27 cellular contexts compared by ENCODE assay signal in the genomic region with DNA sequence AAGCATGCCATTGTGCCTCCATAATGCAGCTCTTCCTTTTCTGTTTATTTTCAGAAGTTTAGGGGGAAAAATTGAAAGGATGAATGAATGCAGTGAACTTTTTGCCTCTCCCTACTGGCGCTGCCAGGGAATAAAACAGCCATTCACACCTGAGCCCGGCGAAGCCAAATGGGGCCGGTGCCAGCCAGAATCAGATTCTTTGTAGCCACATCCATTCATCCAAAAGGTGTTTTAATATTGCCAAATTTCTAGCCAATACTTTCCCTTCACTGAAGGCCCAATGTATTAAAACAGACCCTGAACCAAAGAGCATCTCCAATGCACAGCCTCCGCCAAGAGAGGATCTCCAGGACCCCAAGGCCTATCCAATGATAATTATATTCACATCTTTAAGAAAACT. TPM values are rescaled to one million over a fixed set of nuclear protein-coding genes. Genes with fewer than 3 reads are reported as not detected.
"Had no signal": no experiment of that assay in that cellular context is flagged by ENCODE, and none has a peak within 500 bp of the region (broad histone marks: within the 10 kb centered on the region; RNA-seq: fewer than 3 reads in every experiment).

No MANE protein-coding gene starts in this region.

- H3K27me3 ChIP-seq: ascending aorta, brain microvascular endothelial cell, vagina had no signal

- H3K36me3 Mint-ChIP-seq: activated naive CD4-positive, alpha-beta T cell treated with anti-CD3 and anti-CD28 coated beads, Interleukin-2, amount 50 U/mL, for 24 hours; mesothelial cell of epicardium; natural killer cell treated with Interleukin-12 subunit alpha and Interleukin-12 subunit beta and Interleukin-15 and Interleukin-18, amount 100 ng/mL, for 72 hours; stimulated activated effector memory CD8-positive, alpha-beta T cell treated with anti-CD3 and anti-CD28 coated beads, Interleukin-12 subunit alpha, Interleukin-12 subunit beta, amount 100 ng/mL, for 72 hours had no signal

- H3K9me3 Mint-ChIP-seq: activated naive CD4-positive, alpha-beta T cell treated with anti-CD3 and anti-CD28 coated beads, Interleukin-2, amount 50 U/mL, for 24 hours; activated T-helper 1 cell treated with anti-CD3 and anti-CD28 coated beads, Interleukin-12 subunit alpha, Interleukin-12 subunit beta, Interleukin-2, Interleukin-4 antibody, amounts not matched to agents 30 ng/mL and 10 ng/mL and 1 ng/mL, durations not matched to agents 14 hours and 24 hours and 36 hours; effector memory CD8-positive, alpha-beta T cell; mesothelial cell of epicardium; natural killer cell treated with Interleukin-12 subunit alpha and Interleukin-12 subunit beta and Interleukin-15 and Interleukin-18, amount 100 ng/mL, for 72 hours; stimulated activated effector memory CD8-positive, alpha-beta T cell treated with anti-CD3 and anti-CD28 coated beads, Interleukin-12 subunit alpha, Interleukin-12 subunit beta, amount 100 ng/mL, for 72 hours; stimulated activated naive CD8-positive, alpha-beta T cell treated with anti-CD3 and anti-CD28 coated beads, Interleukin-15, amount 100 ng/mL, for 72 hours had no signal

- H3K36me3 ChIP-seq: adrenal gland, ascending aorta, brain microvascular endothelial cell, vagina had no signal

- H3K27ac ChIP-seq: adrenal gland, ascending aorta, brain microvascular endothelial cell, skin epidermis, vagina had no signal

- H3K4me1 ChIP-seq: adrenal gland had no signal

- H3K27ac Mint-ChIP-seq: activated CD8-positive, alpha-beta T cell treated with anti-CD3 and anti-CD28 coated beads, Interleukin-2, amount 10 ng/mL, durations not matched to agents 7 days and 5 days; activated naive CD4-positive, alpha-beta T cell treated with anti-CD3 and anti-CD28 coated beads, Interleukin-2, amount 50 U/mL, for 24 hours; activated T-helper 1 cell treated with anti-CD3 and anti-CD28 coated beads, Interleukin-12 subunit alpha, Interleukin-12 subunit beta, Interleukin-2, Interleukin-4 antibody, amounts not matched to agents 30 ng/mL and 10 ng/mL and 1 ng/mL, durations not matched to agents 14 hours and 24 hours and 36 hours; effector memory CD8-positive, alpha-beta T cell; mesothelial cell of epicardium; natural killer cell treated with Interleukin-12 subunit alpha and Interleukin-12 subunit beta and Interleukin-15 and Interleukin-18, amount 100 ng/mL, for 72 hours; stimulated activated effector memory CD8-positive, alpha-beta T cell treated with anti-CD3 and anti-CD28 coated beads, Interleukin-12 subunit alpha, Interleukin-12 subunit beta, amount 100 ng/mL, for 72 hours; stimulated activated naive CD8-positive, alpha-beta T cell treated with anti-CD3 and anti-CD28 coated beads, Interleukin-15, amount 100 ng/mL, for 72 hours had no signal

- H3K9me3 ChIP-seq: adrenal gland, ascending aorta, vagina had no signal

- H3K4me3 ChIP-seq: adrenal gland, ascending aorta, skin epidermis, vagina had no signal

- DNase-seq: activated CD4-positive, alpha-beta T cell treated with anti-CD3 and anti-CD28 coated beads for 1 hour; activated CD4-positive, alpha-beta T cell treated with anti-CD3 and anti-CD28 coated beads, Interleukin-2, amount 50 U/mL, for 1 hour; activated CD8-positive, alpha-beta T cell treated with anti-CD3 and anti-CD28 coated beads, Interleukin-2, amount 10 ng/mL, durations not matched to agents 7 days and 5 days; activated gamma-delta T cell treated with Interleukin-2 at 50 U/mL for 16 hours; adrenal gland; brain microvascular endothelial cell; central memory CD4-positive, alpha-beta T cell; effector memory CD8-positive, alpha-beta T cell; foreskin melanocyte; islet precursor cell; left colon; nucleus accumbens; posterior cingulate gyrus; stimulated activated CD4-positive, alpha-beta T cell treated with anti-CD3 and anti-CD28 coated beads, Interleukin-1b, Interleukin-23, amount 100 ng/mL, for 48 hours; stimulated activated naive CD8-positive, alpha-beta T cell treated with anti-CD3 and anti-CD28 coated beads, Interleukin-15, amount 100 ng/mL, for 72 hours; T-helper 9 cell; trophoblast cell had no signal

- ATAC-seq: activated CD8-positive, alpha-beta T cell treated with anti-CD3 and anti-CD28 coated beads, Interleukin-2, amount 10 ng/mL, durations not matched to agents 7 days and 5 days; effector memory CD8-positive, alpha-beta T cell; esophagus mucosa; left colon; stimulated activated effector memory CD8-positive, alpha-beta T cell treated with anti-CD3 and anti-CD28 coated beads, Interleukin-12 subunit alpha, Interleukin-12 subunit beta, amount 100 ng/mL, for 72 hours; stimulated activated naive CD8-positive, alpha-beta T cell treated with anti-CD3 and anti-CD28 coated beads, Interleukin-15, amount 100 ng/mL, for 72 hours had no signal

RNA-seq across cellular contexts. Expression of gene EBF3, which starts 12.2 kb away (rescaled TPM):
- total RNA-seq: activated CD8-positive, alpha-beta T cell treated with anti-CD3 and anti-CD28 coated beads, Interleukin-2, amount 10 ng/mL, durations not matched to agents 7 days and 5 days; activated T-helper 1 cell treated with anti-CD3 and anti-CD28 coated beads, Interleukin-12 subunit alpha, Interleukin-12 subunit beta, Interleukin-2, Interleukin-4 antibody, amounts not matched to agents 30 ng/mL and 10 ng/mL and 1 ng/mL, durations not matched to agents 14 hours and 24 hours and 36 hours; natural killer cell treated with Interleukin-12 subunit alpha and Interleukin-12 subunit beta and Interleukin-15 and Interleukin-18, amount 100 ng/mL, for 72 hours; T-helper 1 cell treated with Interleukin-12 subunit alpha and Interleukin-12 subunit beta and Interleukin-4 antibody, amounts not matched to agents 30 ng/mL and 1 ng/mL, for 36 hours had no signal
